ENCODE assay signal across 20 cellular contexts in the genomic region with DNA sequence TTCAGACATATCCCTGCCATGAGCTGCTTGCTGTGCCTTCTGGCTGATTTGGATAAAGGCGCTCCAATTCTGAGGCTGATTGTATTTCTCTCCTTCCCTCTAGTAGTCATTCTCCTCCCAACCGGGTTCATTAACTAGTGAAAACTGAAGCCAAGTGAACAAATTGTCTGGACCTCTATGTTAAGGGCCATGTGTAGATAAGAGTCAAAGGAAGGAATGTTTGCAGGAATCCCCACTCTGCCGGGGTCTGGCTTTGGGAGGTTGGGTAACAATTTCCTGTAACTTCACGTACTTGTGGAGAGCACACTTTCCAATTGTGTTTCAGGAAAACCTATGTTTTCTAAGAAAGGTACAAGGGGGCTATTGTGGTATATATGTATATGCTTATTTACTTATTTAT. TPM values are rescaled to one million over a fixed set of nuclear protein-coding genes. Genes with fewer than 3 reads are reported as not detected.
DNase-seq lines count a peak whose midpoint lies in the region; ATAC-seq, FAIRE-seq and TF ChIP-seq lines count a peak whose summit lies in the region.
"Had no signal": no experiment of that assay in that cellular context is flagged by ENCODE, and none has a peak within 500 bp of the region (broad histone marks: within the 10 kb centered on the region; RNA-seq: fewer than 3 reads in every experiment).

No MANE protein-coding gene starts in this region.

- DNase-seq in GM23338 (ENCODE audit: low spot score) = peak; percentile 11
- peak; percentile 10 for DNase-seq in brain microvascular endothelial cell
- peak; percentile 24 for DNase-seq in iPS-NIHi7 (ENCODE audit: extremely low spot score)
- DNase-seq in HFFc6 = no peak
- no peak for DNase-seq in thyroid gland
- no peak for DNase-seq in HTR-8/SVneo (ENCODE audit: insufficient read length, low spot score)
- DNase-seq: Calu3; CD4-positive, alpha-beta T cell; DMS53; NCI-H1417 treated with DMSO at 0.1 percent for 48 hours; NCI-H1930; NCI-H345; NCI-H524 treated with DMSO at 0.1 percent for 48 hours; PC-9; SJCRH30 had no signal

- in situ Hi-C loops in brain microvascular endothelial cell (cut with HindIII; ENCODE audit: low pct_ligation_motif_present, low sequenced_read_pairs) = no loop called here

- no peak overlapping the region for H3K4me3 ChIP-seq in GM23338
- H3K4me3 ChIP-seq in brain microvascular endothelial cell (ENCODE audit: low read depth, low read length) = no peak overlapping the region
- H3K4me3 ChIP-seq in mesodermal cell (ENCODE audit: extremely low read depth, insufficient read depth, low read length, poor library complexity, severe bottlenecking) = no peak overlapping the region
- H3K4me3 ChIP-seq in thyroid gland (replicated peaks in 1 of 3) = no peak overlapping the region
- H3K4me3 ChIP-seq: PC-9, SJCRH30 had no signal

- H3K27me3 ChIP-seq in GM23338 (ENCODE audit: insufficient read depth) = no peaks in the 10 kb centered on the region
- H3K27me3 ChIP-seq in brain microvascular endothelial cell (replicated peaks) = no peaks in the 10 kb centered on the region
- no peaks in the 10 kb centered on the region for H3K27me3 ChIP-seq in thyroid gland
- H3K27me3 ChIP-seq: SJCRH30 had no signal

- no peaks in the 10 kb centered on the region for H3K9me2 ChIP-seq in GM23338 (ENCODE audit: insufficient read depth)

- no peak for TF ChIP-seq CTCF in GM23338 (conservative IDR thresholded peaks at IDR 0.05; ENCODE audit: low read depth in 2 of 2)
- TF ChIP-seq CTCF in brain microvascular endothelial cell (IDR thresholded peaks at IDR 0.05; ENCODE audit: low read depth, low read length, missing control alignments) = no peak
- TF ChIP-seq CTCF in HFFc6 (IDR thresholded peaks at IDR 0.05) = no peak
- TF ChIP-seq CTCF in thyroid gland (IDR thresholded peaks at IDR 0.05) = no peak

- ATAC-seq in GM23338 (no peak; the same call in 2 of the 3 replicates), HG02840 (IDR thresholded peaks at IDR 0.05; ENCODE audit: low FRiP score, unreplicated experiment) (no peak)

- H3K9me3 Mint-ChIP-seq in GM23338 (peaks cover 6% of the 10 kb centered on the region), HFFc6 (no peaks in the 10 kb centered on the region)

- no peak overlapping the region; the same call in 1 of the 2 replicates for H3K4me2 ChIP-seq in GM23338
- H3K4me2 ChIP-seq: KMS-11, PC-9 had no signal

- TF ChIP-seq POLR2A in thyroid gland (IDR thresholded peaks at IDR 0.05) = no peak

- H3K36me3 ChIP-seq in GM23338 (ENCODE audit: insufficient read depth) (no peaks in the 10 kb centered on the region), brain microvascular endothelial cell (replicated peaks) (no peaks in the 10 kb centered on the region), mesodermal cell (ENCODE audit: control insufficient read depth, insufficient read depth, low read length) (no peaks in the 10 kb centered on the region), thyroid gland (no peaks in the 10 kb centered on the region)
- H3K36me3 ChIP-seq: SJCRH30 had no signal

- FAIRE-seq in HTR-8/SVneo (lab: Jason Lieb, UNC) = no peak
- FAIRE-seq: A204.1, H1 had no signal

- intact Hi-C loops in thyroid gland (cut with DNase I) = no loop called here

- H3K4me1 Mint-ChIP-seq in GM23338 (peaks cover 23% of the 10 kb centered on the region), HFFc6 (ENCODE audit: low read depth) (no peaks in the 10 kb centered on the region)

- no peaks in the 10 kb centered on the region for H3K79me2 ChIP-seq in GM23338 (replicated peaks; ENCODE audit: insufficient read depth)

- H3K27me3 Mint-ChIP-seq in GM23338 (ENCODE audit: insufficient read depth, low read depth, poor library complexity) (peaks cover 8% of the 10 kb centered on the region), HFFc6 (ENCODE audit: insufficient read depth) (no peaks in the 10 kb centered on the region; the same call in 1 of the 2 replicates)
- H3K27me3 Mint-ChIP-seq: CD4-positive, alpha-beta T cell had no signal

- no peaks in the 10 kb centered on the region for H4K20me1 ChIP-seq in GM23338 (replicated peaks; ENCODE audit: insufficient read depth)

- no peak overlapping the region for H3K27ac Mint-ChIP-seq in GM23338
- H3K27ac Mint-ChIP-seq in HFFc6 = no peak overlapping the region
- H3K27ac Mint-ChIP-seq: CD4-positive, alpha-beta T cell had no signal

- H3K4me3 Mint-ChIP-seq in GM23338 = no peak overlapping the region
- no peak overlapping the region for H3K4me3 Mint-ChIP-seq in HFFc6
- H3K4me3 Mint-ChIP-seq: CD4-positive, alpha-beta T cell had no signal

- H3K9me3 ChIP-seq in mesodermal cell (ENCODE audit: control insufficient read depth, low read length) (no peaks in the 10 kb centered on the region), thyroid gland (no peaks in the 10 kb centered on the region)
- H3K9me3 ChIP-seq: SJCRH30 had no signal

- H3K4me1 ChIP-seq in GM23338 (ENCODE audit: insufficient read depth) = peaks cover 17% of the 10 kb centered on the region
- peaks cover 4% of the 10 kb centered on the region for H3K4me1 ChIP-seq in mesodermal cell (ENCODE audit: control insufficient read depth, insufficient read depth, low read length, poor library complexity, severe bottlenecking)
- no peaks in the 10 kb centered on the region for H3K4me1 ChIP-seq in thyroid gland
- H3K4me1 ChIP-seq: SJCRH30 had no signal

- no peak overlapping the region for H2AFZ ChIP-seq in GM23338
- H2AFZ ChIP-seq: PC-9 had no signal

- no peak overlapping the region for H3K27ac ChIP-seq in GM23338 (ENCODE audit: low read depth)
- H3K27ac ChIP-seq in brain microvascular endothelial cell = no peak overlapping the region
- peak overlapping the region; percentile 69 for H3K27ac ChIP-seq in mesodermal cell (ENCODE audit: low read depth, low read length, severe bottlenecking)
- H3K27ac ChIP-seq in thyroid gland = no peak overlapping the region
- H3K27ac ChIP-seq: KMS-11, PC-9, SJCRH30 had no signal

- H3K36me3 Mint-ChIP-seq in GM23338 (ENCODE audit: low read depth) (peaks cover 6% of the 10 kb centered on the region), HFFc6 (ENCODE audit: low read depth) (peaks cover 8% of the 10 kb centered on the region; the same call in 1 of the 2 replicates)

- H3F3A ChIP-seq in GM23338 (replicated peaks; ENCODE audit: low read depth) = no peaks in the 10 kb centered on the region

- WGBS in mesodermal cell (ENCODE audit: insufficient coverage in 2 of 2), 2 experiments = 49 to 72% methylated on average over 3 of the region's 4 CpGs
- WGBS in thyroid gland, 2 donors = 69 to 74% methylated on average over 4 of the region's 4 CpGs

TF ChIP-seq in GM23338, 12 proteins besides CTCF, POLR2A, EP300 and RAD21:
- no peak for TF ChIP-seq CREB1 (CRISPR knock-in tag; IDR thresholded peaks at IDR 0.05; ENCODE audit: low read depth)

RNA-seq across cellular contexts. Expression of gene SUCLG2, which starts 38.2 kb away (rescaled TPM):
- 39.0 and 42.4 TPM in 2 replicates for total RNA-seq in GM23338 (2014; rRNA removed; shearing (Covaris generic))
- 27.6 and 29.3 TPM in 2 replicates for polyA plus RNA-seq in GM23338 (2016; fragmentation: Nextera tagmentation; extraction: Ambion mirVana)
- 37.3 TPM for polyA plus RNA-seq in mesodermal cell (2013, experiment 1 of 2)
- 39.7 TPM for polyA plus RNA-seq in mesodermal cell (2013, experiment 2 of 2)
- total RNA-seq in HFFc6 (2021; fragmentation: NEBNext Ultra II Directional; extraction: Animal tissue kit (Norgen Biotek cat#: 25700)) = 10 to 100 TPM; 50.2 to 81.4 (median 75.2) TPM
- total RNA-seq in thyroid gland = 10 to 100 TPM; 64.4 to 70.9 (median 70.7) TPM

Comparison
In these comparisons a context has a peak if more than half of its experiments do, and no peak if none do; other contexts are left out.
1. DNase-seq: peak in GM23338 (single experiment), brain microvascular endothelial cell (single experiment) and iPS-NIHi7 (single experiment); none in HFFc6 (single experiment), thyroid gland (0 of 2) and HTR-8/SVneo (single experiment).